In the genomic region with DNA sequence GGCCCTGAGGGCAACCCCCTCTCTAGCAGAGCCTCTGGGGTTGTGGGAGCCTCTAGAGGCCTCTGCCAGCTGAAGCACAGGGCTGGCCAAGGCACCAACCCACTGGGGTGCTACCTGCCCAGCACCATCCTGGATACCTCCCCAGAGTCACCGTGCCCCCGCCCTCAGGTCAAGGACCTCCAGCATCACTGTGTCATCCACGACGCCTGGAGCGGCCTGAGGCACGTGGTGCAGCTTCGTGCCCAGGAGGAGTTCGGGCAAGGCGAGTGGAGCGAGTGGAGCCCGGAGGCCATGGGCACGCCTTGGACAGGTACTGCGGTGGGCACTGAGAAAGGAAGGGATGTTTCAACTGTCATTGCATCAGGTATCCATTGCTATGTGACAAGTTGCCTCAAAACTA, we compare ENCODE assay signal across 19 cellular contexts. TPM values are rescaled to one million over a fixed set of nuclear protein-coding genes. Genes with fewer than 3 reads are reported as not detected.
DNase-seq lines count a peak whose midpoint lies in the region; ATAC-seq, FAIRE-seq and TF ChIP-seq lines count a peak whose summit lies in the region.
"Had no signal": no experiment of that assay in that cellular context is flagged by ENCODE, and none has a peak within 500 bp of the region (broad histone marks: within the 10 kb centered on the region; RNA-seq: fewer than 3 reads in every experiment).

No MANE protein-coding gene starts in this region.

- 0 out of 2 replicates have a peak overlapping the region, but pooled peaks have one; percentile 15 for H4K8ac ChIP-seq in H1 (ENCODE audit: extremely low read depth, insufficient read depth, low read length)

- H3K18ac ChIP-seq in H1 (ENCODE audit: extremely low read depth, low read length): no peak overlapping the region

- no peak overlapping the region for H2BK120ac ChIP-seq in H1 (replicated peaks; ENCODE audit: low read depth, low read length)

- H4K91ac ChIP-seq in H1 (replicated peaks; ENCODE audit: insufficient read length, low read length): peak overlapping the region; percentile 73

- no peak for DNase-seq in RWPE1 (ENCODE audit: low spot score)
- no peak for DNase-seq in H1 (ENCODE audit: low read depth in 1 of 2, low spot score in 2 of 2)
- DNase-seq in tibial artery: no peak
- no peak for DNase-seq in psoas muscle
- DNase-seq in smooth muscle cell (lab: John Stamatoyannopoulos, UW; ENCODE audit: unreplicated experiment): no peak
- DNase-seq: ACHN; AML-193; CD4-positive, CD25-positive, alpha-beta regulatory T cell; EL; H7; Karpas-422; MM.1S; NCI-H1092 treated with DMSO at 0.1 percent for 48 hours; NCI-H1694; NCI-H524 had no signal

- peak overlapping the region; percentile 63 for H3K27ac ChIP-seq in RWPE1
- no peak overlapping the region for H3K27ac ChIP-seq in H1 (ENCODE audit: low read depth, low read length)
- peak overlapping the region; percentile 88 for H3K27ac ChIP-seq in muscle layer of colon (ENCODE audit: low read depth, low read length)
- peak overlapping the region; percentile 89 to 95 for H3K27ac ChIP-seq in tibial artery
- no peak overlapping the region for H3K27ac ChIP-seq in psoas muscle
- H3K27ac ChIP-seq in smooth muscle cell (ENCODE audit: low read depth): no peak overlapping the region

- no peak overlapping the region for H3K4me2 ChIP-seq in H1 (ENCODE audit: insufficient read depth in 1 of 2, low read depth in 2 of 2, low read length in 2 of 2)
- H3K4me2 ChIP-seq in smooth muscle cell: no peak overlapping the region

- no peak overlapping the region for H2BK20ac ChIP-seq in H1 (ENCODE audit: low read length)

- 95% methylated on average over 13 of the region's 13 CpGs; no CpG with 5 or more reads in 1 of the 2 experiments for WGBS in H1 (ENCODE audit: extremely low coverage in 1 of 2, insufficient coverage in 1 of 2, insufficient read length in 1 of 2, insufficient replicate concordance in 2 of 2, low coverage in 1 of 2, low lambda C conversion rate in 2 of 2, missing lambda C conversion rate in 1 of 2), 2 experiments
- WGBS in psoas muscle, 3 donors: 96 to 99% (median 97%) methylated on average over 12 to 13 of the region's 13 CpGs
- 95% methylated on average over 13 of the region's 13 CpGs for WGBS in smooth muscle cell (ENCODE audit: low lambda C conversion rate)

- H4K20me1 ChIP-seq in H1 (replicated peaks in 1 of 2; ENCODE audit: control insufficient read depth in 1 of 2, insufficient read depth in 2 of 2, low read length in 2 of 2): no peaks in the 10 kb centered on the region
- no peaks in the 10 kb centered on the region for H4K20me1 ChIP-seq in smooth muscle cell (ENCODE audit: low read depth)

- H3K79me1 ChIP-seq in H1 (ENCODE audit: low read depth, low read length): no peaks in the 10 kb centered on the region

- no peak for TF ChIP-seq POLR2A in H1 (IDR thresholded peaks at IDR 0.05; ENCODE audit: control extremely low read depth in 1 of 2, low read depth in 2 of 2, low read length in 2 of 2)

- H3K27me3 ChIP-seq in H1 (replicated peaks in 1 of 4; ENCODE audit: control insufficient read depth in 3 of 4, extremely low read depth in 1 of 4, insufficient read depth in 3 of 4, low read length in 3 of 4) (no peaks in the 10 kb centered on the region; a peak in 1 of 7 replicates), muscle layer of colon (ENCODE audit: control insufficient read depth in 1 of 2, insufficient read depth in 2 of 2, low read length in 2 of 2) (no peaks in the 10 kb centered on the region), tibial artery (no peaks in the 10 kb centered on the region), psoas muscle (ENCODE audit: insufficient read depth in 3 of 3, low read length in 2 of 3) (no peaks in the 10 kb centered on the region), smooth muscle cell (ENCODE audit: low read depth) (no peaks in the 10 kb centered on the region)

- no peak for ATAC-seq in psoas muscle
- no peak for ATAC-seq in GM21737 (IDR thresholded peaks at IDR 0.05; ENCODE audit: unreplicated experiment)
- ATAC-seq: Panc1, Right ventricle myocardium inferior had no signal

- H4K5ac ChIP-seq in H1 (ENCODE audit: insufficient read length, low read depth, low read length): no peak overlapping the region

- FAIRE-seq in H1 (lab: Jason Lieb, UNC): no peak

- H3K23me2 ChIP-seq in H1 (ENCODE audit: low read depth, low read length): no peaks in the 10 kb centered on the region

- H3K36me3 ChIP-seq in H1 (ENCODE audit: control insufficient read depth in 2 of 4, insufficient read depth in 4 of 4, low read length in 3 of 4): no peaks in the 10 kb centered on the region
- H3K36me3 ChIP-seq in muscle layer of colon (ENCODE audit: insufficient read depth, low read length): peaks cover 24% of the 10 kb centered on the region
- H3K36me3 ChIP-seq in tibial artery: peaks cover 0 to 61% (median 30%) of the 10 kb centered on the region in 3 donors
- H3K36me3 ChIP-seq in psoas muscle (ENCODE audit: insufficient read depth in 1 of 2, low read depth in 1 of 2): peaks cover 0 to 100% of the 10 kb centered on the region in 2 donors
- no peaks in the 10 kb centered on the region for H3K36me3 ChIP-seq in smooth muscle cell (ENCODE audit: low read depth)

- H3K4me1 ChIP-seq in H1 (replicated peaks in 1 of 4; ENCODE audit: control insufficient read depth in 3 of 4, insufficient read depth in 4 of 4, low read length in 3 of 4) (peaks cover 3 to 13% (median 8%) of the 10 kb centered on the region in 4 experiments), muscle layer of colon (ENCODE audit: insufficient read depth, low read length) (peaks cover 49% of the 10 kb centered on the region), tibial artery (peaks cover 0 to 76% (median 28%) of the 10 kb centered on the region in 4 donors), psoas muscle (peaks cover 26% of the 10 kb centered on the region), smooth muscle cell (ENCODE audit: low read depth) (peaks cover 6% of the 10 kb centered on the region)

- H3K14ac ChIP-seq in H1 (ENCODE audit: insufficient read length): no peak overlapping the region

- H2BK12ac ChIP-seq in H1 (ENCODE audit: low read depth, low read length): peak overlapping the region; percentile 27; the same call in 1 of the 2 replicates

- H3K23ac ChIP-seq in H1 (ENCODE audit: insufficient read length): no peak overlapping the region

- H3K4me3 ChIP-seq in H1 (ENCODE audit: extremely low read depth in 1 of 4, insufficient read depth in 2 of 4, low read depth in 3 of 4, low read length in 4 of 4): no peak overlapping the region
- peak overlapping the region; percentile 12 to 53 for H3K4me3 ChIP-seq in muscle layer of colon (ENCODE audit: low read depth in 1 of 2, low read length in 2 of 2)
- peak overlapping the region in 1 of 2 donors; percentile 36 for H3K4me3 ChIP-seq in tibial artery
- H3K4me3 ChIP-seq in psoas muscle: no peak overlapping the region
- H3K4me3 ChIP-seq in smooth muscle cell: no peak overlapping the region

- no peak for TF ChIP-seq EP300 in H1 (IDR thresholded peaks at IDR 0.05; ENCODE audit: borderline replicate concordance in 1 of 2, low read depth in 2 of 2, low read length in 2 of 2)

- H3F3A ChIP-seq in smooth muscle cell (ENCODE audit: low read depth): peaks cover 8% of the 10 kb centered on the region

- H3K9me3 ChIP-seq in H1 (ENCODE audit: insufficient read depth in 2 of 2, low read depth in 1 of 2, low read length in 1 of 2) (no peaks in the 10 kb centered on the region), muscle layer of colon (ENCODE audit: low read length) (no peaks in the 10 kb centered on the region), tibial artery (no peaks in the 10 kb centered on the region), psoas muscle (no peaks in the 10 kb centered on the region), smooth muscle cell (replicated peaks; ENCODE audit: low read depth) (no peaks in the 10 kb centered on the region)

- intact Hi-C loops in tibial artery (cut with DNase I; ENCODE audit: low total_unique reads) (loop anchor here (1.0 kb wide), 1 partner anchor 30 kb away; a partner anchor contains a TSS), psoas muscle (cut with DNase I) (loop anchor here in 1 of 2 donors (5.0 kb wide), 1 partner anchor 928 kb away; no protein-coding TSS in a partner anchor)

- no peak overlapping the region for H2AFZ ChIP-seq in H1 (ENCODE audit: low read length)
- H2AFZ ChIP-seq in smooth muscle cell (ENCODE audit: low read depth): no peak overlapping the region

- H3K9ac ChIP-seq in H1 (replicated peaks in 1 of 4; ENCODE audit: extremely low read depth in 1 of 4, low read depth in 3 of 4, low read length in 3 of 4) (no peak overlapping the region), muscle layer of colon (ENCODE audit: low read length) (peak overlapping the region; percentile 39), smooth muscle cell (ENCODE audit: low read depth) (no peak overlapping the region)

- CTCF ChIA-PET in RWPE1 (lab: Yijun Ruan, JAX) (no interaction called here), H1 (lab: Charles Lee; ENCODE audit: partially characterized antibody) (interaction anchor here (1.0 to 2.2 kb wide), 3 partner anchors 9 to 97 kb away, joined by 3 to 7 read pairs (median 3); no protein-coding TSS in a partner anchor)

- no peak overlapping the region for H2BK5ac ChIP-seq in H1 (ENCODE audit: low read depth, low read length)

- no peak overlapping the region for H3K56ac ChIP-seq in H1 (replicated peaks; ENCODE audit: insufficient read length, low read depth, low read length)

- 0 out of 2 replicates have a peak overlapping the region, but pooled peaks have one; percentile 46 for H2BK15ac ChIP-seq in H1 (ENCODE audit: low read length)

- no peak overlapping the region for H2AK5ac ChIP-seq in H1 (ENCODE audit: low read depth, low read length)

- no peak overlapping the region for H3K4ac ChIP-seq in H1 (replicated peaks; ENCODE audit: insufficient read length, low read depth, low read length)

- POLR2A ChIA-PET in RWPE1 (lab: Yijun Ruan, JAX; ENCODE audit: low non-redundant PET): no interaction called here
- POLR2A ChIA-PET in H1 (lab: Charles Lee; ENCODE audit: partially characterized antibody): interaction anchor here (0.5 kb wide), 1 partner anchor 441 kb away, joined by 3 read pairs; no protein-coding TSS in a partner anchor

- TF ChIP-seq CTCF in RWPE1 (conservative IDR thresholded peaks at IDR 0.05; ENCODE audit: low read depth): no peak
- TF ChIP-seq CTCF in H1 (IDR thresholded peaks at IDR 0.05; ENCODE audit: control extremely low read depth in 1 of 3, insufficient read depth in 1 of 3, low read depth in 1 of 3, low read length in 3 of 3): no peak
- TF ChIP-seq CTCF in tibial artery (IDR thresholded peaks at IDR 0.05): no peak
- no peak for TF ChIP-seq CTCF in psoas muscle (IDR thresholded peaks at IDR 0.05)
- no peak for TF ChIP-seq CTCF in smooth muscle cell (IDR thresholded peaks at IDR 0.05; ENCODE audit: borderline replicate concordance, insufficient read depth, poor library complexity, severe bottlenecking)

- H3K79me2 ChIP-seq in H1 (ENCODE audit: control insufficient read depth in 1 of 2, insufficient read depth in 2 of 2, low read length in 2 of 2) (no peaks in the 10 kb centered on the region), smooth muscle cell (ENCODE audit: low read depth) (no peaks in the 10 kb centered on the region)

- no peak for TF ChIP-seq RAD21 in H1 (IDR thresholded peaks at IDR 0.05 in 1 of 2, conservative IDR thresholded peaks at IDR 0.05 in 1 of 2; ENCODE audit: low read depth in 2 of 2, low read length in 2 of 2)

RNA-seq across cellular contexts. Expression of a gene that starts 30.7 kb away (rescaled TPM):
- 2.6 and 3.0 TPM in 2 replicates for total RNA-seq in H1 (2021; fragmentation: NEBNext Ultra II Directional; extraction: Animal tissue kit (Norgen Biotek cat#: 25700))
- polyA plus RNA-seq in H1 (2011; rRNA removed) (2.3 and 3.3 TPM in 2 replicates), psoas muscle (10 to 100 TPM; 41.7 to 97.7 (median 80.8) TPM), smooth muscle cell (1.9 TPM in 2 replicates)
- 2.9 TPM for polyA plus RNA-seq in H1 (2011; cell fraction: cytosol; rRNA removed)
- polyA plus RNA-seq in H1 (2011; cell fraction: nucleus; rRNA removed): 4.2 TPM
- 0.92 to 2.0 TPM (median 1.8 TPM) in 4 replicates for polyA plus RNA-seq in H1 (2012, experiment 1 of 2)
- polyA plus RNA-seq in H1 (2012, experiment 2 of 2): 0.37 TPM
- 4.6 TPM for polyA plus RNA-seq in H1 (2013, experiment 1 of 2)
- 5.9 TPM for polyA plus RNA-seq in H1 (2013, experiment 2 of 2)
- polyA minus RNA-seq in H1 (2011; rRNA and poly(A)+ RNA removed): 3.5 and 3.8 TPM in 2 replicates
- polyA minus RNA-seq in H1 (2011; cell fraction: cytosol; rRNA and poly(A)+ RNA removed): 1.3 TPM
- polyA minus RNA-seq in H1 (2011; cell fraction: nucleus; rRNA and poly(A)+ RNA removed): 4.1 TPM
- total RNA-seq in psoas muscle (100 to 1,000 TPM in 1 of 4 donors, 10 to 100 TPM in 3; 32.6 to 182 (median 80.9) TPM), smooth muscle cell (1.3 and 1.8 TPM in 2 replicates)

Comparison
In these comparisons a context has a peak if more than half of its experiments do, and no peak if none do; other contexts are left out.
1. H3K27ac ChIP-seq: peak in RWPE1 (single experiment), muscle layer of colon (single experiment) and tibial artery (2 of 2); none in H1 (single experiment), psoas muscle (single experiment) and smooth muscle cell (single experiment).
2. H3K4me3 ChIP-seq: peak in muscle layer of colon (2 of 2); none in H1 (0 of 4), psoas muscle (single experiment) and smooth muscle cell (single experiment).